In the genomic region with DNA sequence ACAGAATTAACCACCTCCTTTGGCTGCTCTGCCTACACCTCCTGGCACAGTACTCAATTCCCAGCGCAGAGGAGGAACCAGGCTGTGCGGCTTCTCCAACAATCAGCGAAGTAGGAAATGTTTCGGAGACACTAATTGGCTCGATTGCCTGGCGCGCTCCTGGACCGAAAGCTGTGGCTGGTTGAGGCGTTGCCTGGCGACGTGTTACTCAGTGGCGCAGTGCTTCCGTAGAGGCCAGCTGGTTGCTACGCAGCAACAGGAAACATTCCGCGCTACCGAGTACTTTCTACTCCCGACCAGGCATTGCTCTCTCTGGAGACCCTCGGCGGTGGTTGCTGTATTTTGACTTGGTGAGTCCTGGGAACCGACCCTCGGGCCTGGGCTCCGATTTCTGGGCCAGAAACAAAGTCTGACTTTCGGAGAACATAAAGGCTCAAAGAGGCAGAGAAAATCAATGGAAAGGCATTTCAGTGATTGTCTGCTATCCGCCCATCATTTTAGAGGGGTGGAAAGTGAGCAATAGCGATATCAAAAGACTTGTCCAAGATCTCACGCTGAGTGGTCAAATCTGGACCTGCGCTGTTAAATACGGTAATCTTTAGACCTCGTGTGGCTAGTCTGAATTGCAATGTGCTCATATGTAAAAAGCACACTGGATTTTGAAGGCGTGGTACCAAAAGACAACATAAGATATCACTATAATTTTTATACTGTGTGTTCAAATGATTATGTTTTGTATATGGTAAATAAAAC, we compare ENCODE assay signal across 8 cellular contexts. TPM values are rescaled to one million over a fixed set of nuclear protein-coding genes. Genes with fewer than 3 reads are reported as not detected.
A peak's percentile ranks its signal among the peaks of the same experiment; 100 is the strongest.
DNase-seq lines count a peak whose midpoint lies in the region; ATAC-seq and TF ChIP-seq lines count a peak whose summit lies in the region.

A gene with protein sequence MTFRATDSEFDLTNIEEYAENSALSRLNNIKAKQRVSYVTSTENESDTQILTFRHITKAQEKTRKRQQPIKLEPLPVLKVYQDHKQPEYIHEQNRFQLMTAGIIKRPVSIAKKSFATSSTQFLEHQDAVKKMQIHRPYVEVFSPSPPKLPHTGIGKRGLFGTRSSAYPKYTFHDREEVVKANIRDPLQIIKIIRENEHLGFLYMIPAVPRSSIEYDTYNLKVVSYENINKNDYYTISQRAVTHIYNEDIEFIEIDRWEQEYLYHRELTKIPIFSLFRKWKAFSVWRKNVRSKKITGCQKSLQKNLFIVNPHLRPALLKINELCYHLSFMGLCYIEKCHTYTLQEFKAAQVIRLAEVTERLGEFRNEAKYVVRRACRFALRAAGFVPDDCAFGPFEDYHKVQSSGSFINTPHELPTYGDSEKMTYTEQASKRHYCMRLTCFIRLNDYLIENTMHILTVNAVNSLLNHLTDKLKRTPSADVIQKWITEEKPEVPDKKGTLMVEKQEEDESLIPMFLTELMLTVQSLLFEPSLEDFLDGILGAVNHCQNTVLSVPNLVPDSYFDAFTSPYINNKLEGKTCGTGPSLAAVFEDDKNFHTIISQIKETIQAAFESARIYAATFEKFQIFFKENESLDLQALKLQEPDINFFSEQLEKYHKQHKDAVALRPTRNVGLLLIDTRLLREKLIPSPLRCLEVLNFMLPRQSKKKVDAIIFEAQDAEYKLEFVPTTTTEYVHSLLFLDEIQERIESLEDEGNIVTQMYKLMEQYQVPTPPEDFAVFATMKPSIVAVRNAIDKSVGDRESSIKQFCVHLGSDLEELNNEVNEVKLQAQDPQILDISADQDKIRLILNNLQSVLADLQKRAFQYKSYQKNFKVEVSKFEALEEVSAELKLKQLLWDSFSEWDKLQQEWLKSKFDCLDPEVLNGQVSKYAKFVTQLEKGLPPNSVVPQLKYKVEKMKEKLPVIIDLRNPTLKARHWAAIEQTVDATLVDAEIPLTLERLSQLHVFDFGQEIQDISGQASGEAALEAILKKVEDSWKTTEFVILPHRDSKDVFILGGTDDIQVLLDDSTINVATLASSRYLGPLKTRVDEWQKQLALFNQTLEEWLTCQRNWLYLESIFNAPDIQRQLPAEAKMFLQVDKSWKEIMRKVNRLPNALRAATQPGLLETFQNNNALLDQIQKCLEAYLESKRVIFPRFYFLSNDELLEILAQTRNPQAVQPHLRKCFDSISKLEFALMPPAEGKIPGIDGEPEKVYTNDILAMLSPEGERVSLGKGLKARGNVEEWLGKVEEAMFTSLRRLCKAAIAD (N-terminal part only) (plus strand): TSS at position 265 of the 753 bp plus-strand sequence. CDS start 1,329 bp downstream, outside the sequence.

- DNase-seq in DMS153 treated with DMSO at 0.1 percent for 48 hours (lab: John Stamatoyannopoulos, UW; ENCODE audit: unreplicated experiment) (peak; percentile 89), LHCN-M2 (ENCODE audit: low read depth) (peak; percentile 76), SJSA1 (ENCODE audit: low read depth in 1 of 2, low spot score in 2 of 2) (peak; percentile 76 to 92), germinal center (ENCODE audit: low spot score) (peak; percentile 76), stomach (peak; percentile 93)
- peak; percentile 83 for DNase-seq in activated naive CD4-positive, alpha-beta T cell treated with anti-CD3 and anti-CD28 coated beads, Interleukin-2, amount 50 U/mL, for 16 hours

- 5 to 12% (median 7%) methylated on average over 17 to 31 of the region's 31 CpGs for WGBS in stomach, 5 donors

- H3K4me3 ChIP-seq in SJSA1: peak within 1 kb of the TSS; percentile 41
- H3K4me3 ChIP-seq in neuron (ENCODE audit: low read length): peak within 1 kb of the TSS; percentile 47
- H3K4me3 ChIP-seq in stomach: peak within 1 kb of the TSS; percentile 46 to 69 (median 54)

- H3K27me3 ChIP-seq in SJSA1 (replicated peaks) (no peaks in the 10 kb centered on the region), neuron (ENCODE audit: insufficient read depth, low read length) (no peaks in the 10 kb centered on the region), stomach (no peaks in the 10 kb centered on the region)

- ATAC-seq in GM21825 (IDR thresholded peaks at IDR 0.05; ENCODE audit: unreplicated experiment): peak; percentile 99

- H3K9me3 ChIP-seq in SJSA1 (replicated peaks): no peaks in the 10 kb centered on the region
- H3K9me3 ChIP-seq in neuron (ENCODE audit: low read length): no peaks in the 10 kb centered on the region
- H3K9me3 ChIP-seq in stomach: peaks cover 0 to 4% (median 1%) of the 10 kb centered on the region in 4 donors

- intact Hi-C loops in stomach (cut with DNase I; ENCODE audit: low total_unique reads): no loop called here

- peak within 1 kb of the TSS; percentile 17 for H2AFZ ChIP-seq in neuron (ENCODE audit: low read depth, low read length)

- TF ChIP-seq EP300 in stomach (IDR thresholded peaks at IDR 0.05): no peak

- H3K36me3 ChIP-seq in SJSA1 (no peaks in the 10 kb centered on the region), neuron (ENCODE audit: insufficient read depth, low read length) (no peaks in the 10 kb centered on the region), stomach (no peaks in the 10 kb centered on the region)

- H3K27ac ChIP-seq in SJSA1 (peak within 1 kb of the TSS; percentile 60), stomach (peak within 1 kb of the TSS; percentile 35 to 62 (median 55))

- H3K4me1 ChIP-seq in SJSA1 (replicated peaks): no peaks in the 10 kb centered on the region
- H3K4me1 ChIP-seq in neuron (ENCODE audit: insufficient read depth, low read length): no peaks in the 10 kb centered on the region
- peaks cover 0 to 17% (median 12%) of the 10 kb centered on the region in 4 donors for H3K4me1 ChIP-seq in stomach

- TF ChIP-seq POLR2A in stomach (IDR thresholded peaks at IDR 0.05): no peak

- no peak for TF ChIP-seq CTCF in stomach (IDR thresholded peaks at IDR 0.05)

RNA-seq across cellular contexts. Expression of the gene that starts here (rescaled TPM):
- not detected in 2 replicates for total RNA-seq in LHCN-M2 (2014; rRNA removed)
- polyA plus RNA-seq in LHCN-M2 (2012): not detected
- 0.58 and 1.1 TPM in 2 replicates for total RNA-seq in SJSA1 (2014; rRNA removed; shearing (Covaris generic))
- total RNA-seq in stomach: 1 to 10 TPM in 3 of 5 donors, under 1 TPM in 2; 0.29 to 4.5 (median 1.3) TPM
- polyA plus RNA-seq in stomach: under 1 TPM; 0.15 to 0.20 (median 0.19) TPM

Comparison
In these comparisons a context has a peak if more than half of its experiments do, and no peak if none do; other contexts are left out.
1. Peak in every context shown above with its lines: DNase-seq, ATAC-seq, H3K4me3 ChIP-seq and H3K27ac ChIP-seq.
2. Peak in DNase-seq in LHCN-M2; RNA of the gene not detected or under 1 TPM.